1 cellular context compared by ENCODE assay signal in the genomic region with DNA sequence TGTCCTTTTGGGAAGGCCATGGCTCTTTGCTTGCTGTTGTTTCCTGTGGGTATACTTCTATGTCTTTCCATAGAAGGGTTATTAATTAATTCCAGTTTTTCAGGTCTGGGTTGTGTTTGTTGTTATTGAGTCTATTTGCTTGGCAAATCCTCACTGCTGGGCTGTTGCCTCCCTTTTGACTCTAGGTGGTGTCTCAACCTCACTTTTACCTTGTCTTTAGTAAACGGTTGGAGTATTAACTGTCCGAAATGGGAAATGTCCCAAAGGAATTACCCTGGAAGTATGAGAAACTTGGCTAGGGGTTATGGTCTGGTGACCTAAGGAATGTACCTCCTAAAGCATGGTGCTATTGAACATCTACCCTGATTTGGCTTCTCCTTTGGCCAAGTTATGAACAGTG.
TF ChIP-seq lines count a peak whose summit lies in the region.

No MANE protein-coding gene starts in this region.

TF ChIP-seq in GM23338, 12 proteins besides CTCF, POLR2A, EP300 and RAD21 (continued from another document):
- TF ChIP-seq CREB1 (CRISPR knock-in tag; IDR thresholded peaks at IDR 0.05; ENCODE audit: low read depth): no peak
- no peak for TF ChIP-seq POLR2AphosphoS5 (IDR thresholded peaks at IDR 0.05; ENCODE audit: low read depth)
